In the genomic region with DNA sequence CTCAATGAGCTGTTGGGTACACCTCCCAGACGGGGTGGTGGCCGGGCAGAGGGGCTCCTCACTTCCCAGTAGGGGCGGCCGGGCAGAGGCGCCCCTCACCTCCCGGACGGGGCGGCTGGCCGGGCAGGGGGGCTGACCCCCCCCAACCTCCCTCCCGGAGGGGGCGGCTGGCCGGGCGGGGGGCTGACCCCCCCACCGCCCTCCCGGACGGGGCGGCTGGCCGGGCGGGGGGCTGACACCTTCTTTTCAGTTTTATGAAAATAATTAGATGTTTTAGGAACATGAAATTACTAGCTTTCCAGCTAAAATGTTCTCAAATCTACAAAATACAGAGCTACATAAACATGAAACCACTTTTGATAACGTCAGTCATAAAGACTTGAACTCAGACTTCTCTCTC, we compare ENCODE assay signal across 8 cellular contexts. TPM values are rescaled to one million over a fixed set of nuclear protein-coding genes. Genes with fewer than 3 reads are reported as not detected.
DNase-seq lines count a peak whose midpoint lies in the region; ATAC-seq, FAIRE-seq and TF ChIP-seq lines count a peak whose summit lies in the region.
"Not testable (repeated sequence)": the region's sequence is repeated elsewhere in the genome, so short reads cannot be mapped to it uniquely, and the experiment has no call there.

No MANE protein-coding gene starts in this region.

- not testable (repeated sequence) for DNase-seq in CD4-positive, alpha-beta memory T cell; Karpas-422; T-helper 17 cell; activated CD4-positive, alpha-beta memory T cell treated with anti-CD3 and anti-CD28 coated beads for 36 hours; GM12878 (ENCODE audit: low read depth, low spot score); memory B cell (ENCODE audit: low spot score in 2 of 2); tibial nerve (ENCODE audit: low spot score in 2 of 2)

- H3K27me3 Mint-ChIP-seq in CD4-positive, alpha-beta memory T cell; T-helper 17 cell; activated CD4-positive, alpha-beta memory T cell treated with anti-CD3 and anti-CD28 coated beads for 36 hours; memory B cell; nephron (ENCODE audit: low read depth): not testable (repeated sequence)

- not testable (repeated sequence) for H3K36me3 ChIP-seq in CD4-positive, alpha-beta memory T cell (ENCODE audit: insufficient read depth, low read length); Karpas-422 (ENCODE audit: insufficient read depth, low read length)
- H3K36me3 ChIP-seq in GM12878 (ENCODE audit: control insufficient read depth in 2 of 2, insufficient read depth in 2 of 2, low read length in 1 of 2) (peaks cover 10 to 19% of the 10 kb centered on the region in 2 experiments; a peak in 3 of 4 replicates), tibial nerve (peaks cover 0 to 37% (median 0%) of the 10 kb centered on the region in 3 donors)

- peak overlapping the region; percentile 91 to 100 (median 98) for H3K27ac Mint-ChIP-seq in CD4-positive, alpha-beta memory T cell
- peak overlapping the region; percentile 99 for H3K27ac Mint-ChIP-seq in T-helper 17 cell
- peak overlapping the region; percentile 68 for H3K27ac Mint-ChIP-seq in activated CD4-positive, alpha-beta memory T cell treated with anti-CD3 and anti-CD28 coated beads for 36 hours
- H3K27ac Mint-ChIP-seq in memory B cell: peak overlapping the region; percentile 99
- peak overlapping the region in 2 of 3 experiments; percentile 55 to 80 for H3K27ac Mint-ChIP-seq in nephron

- WGBS in GM12878 (ENCODE audit: insufficient coverage, insufficient replicate concordance, low lambda C conversion rate, missing lambda C conversion rate): 65% methylated on average over 1 of the region's 20 CpGs
- WGBS in tibial nerve, 2 donors: 84 to 89% methylated on average over 18 of the region's 20 CpGs

- not testable (repeated sequence) for TF ChIP-seq POLR2A in GM12878 (IDR thresholded peaks at IDR 0.05; ENCODE audit: low read depth, low read length); tibial nerve (IDR thresholded peaks at IDR 0.05)

- TF ChIP-seq RAD21 in GM12878 (IDR thresholded peaks at IDR 0.05; ENCODE audit: insufficient read depth, low read depth, low read length): not testable (repeated sequence)

- H3K9me3 ChIP-seq in CD4-positive, alpha-beta memory T cell (ENCODE audit: control insufficient read depth in 1 of 2, low read length in 2 of 2); Karpas-422 (ENCODE audit: low read length); T-helper 17 cell (ENCODE audit: control insufficient read depth, low read length, poor library complexity, severe bottlenecking); GM12878 (replicated peaks; ENCODE audit: control insufficient read depth, insufficient read depth, low read length); tibial nerve: not testable (repeated sequence)

- CTCF ChIA-PET in CD4-positive, alpha-beta memory T cell (lab: Charles Lee; ENCODE audit: partially characterized antibody): interaction anchor here (1.0 to 3.0 kb wide), 7 partner anchors 9 to 306 kb away, joined by 3 to 10 read pairs (median 6); a partner anchor contains a TSS
- CTCF ChIA-PET in activated CD4-positive, alpha-beta memory T cell treated with anti-CD3 and anti-CD28 coated beads for 36 hours (lab: Charles Lee): interaction anchor here (0.6 to 1.4 kb wide), 5 partner anchors 10 to 204 kb away, joined by 3 to 4 read pairs (median 3); a partner anchor contains a TSS
- CTCF ChIA-PET in GM12878 (lab: Yijun Ruan, JAX): interaction anchor here (0.8 to 1.4 kb wide), 3 partner anchors 9 to 43 kb away, joined by 3 to 4 read pairs (median 3); no protein-coding TSS in a partner anchor

- SMC1A ChIA-PET in GM12878 (lab: Charles Lee; ENCODE audit: uncharacterized antibody, unreplicated experiment): interaction anchor here (0.6 kb wide), 2 partner anchors 9 to 38 kb away, joined by 3 to 4 read pairs; no protein-coding TSS in a partner anchor

- peaks cover 46% of the 10 kb centered on the region for H3K4me1 ChIP-seq in CD4-positive, alpha-beta memory T cell (ENCODE audit: insufficient read depth, low read length)
- H3K4me1 ChIP-seq in Karpas-422 (ENCODE audit: low read length): not testable (repeated sequence)
- H3K4me1 ChIP-seq in GM12878 (ENCODE audit: control insufficient read depth, insufficient read depth, low read length): peaks cover 19% of the 10 kb centered on the region
- H3K4me1 ChIP-seq in tibial nerve: peaks cover 0 to 17% (median 2%) of the 10 kb centered on the region in 4 donors

- H3K9ac ChIP-seq in Karpas-422 (ENCODE audit: low read length); GM12878 (ENCODE audit: control insufficient read depth, insufficient read depth, low read length): not testable (repeated sequence)

- not testable (repeated sequence) for TF ChIP-seq EP300 in GM12878 (IDR thresholded peaks at IDR 0.05; ENCODE audit: borderline replicate concordance in 1 of 2, control insufficient read depth in 1 of 2, low read depth in 2 of 2, low read length in 2 of 2); tibial nerve (IDR thresholded peaks at IDR 0.05)

- intact Hi-C loops in CD4-positive, alpha-beta memory T cell (cut with micrococcal nuclease): loop anchor here (1.0 to 10.0 kb wide), 2 partner anchors 10 to 401 kb away; a partner anchor contains a TSS
- intact Hi-C loops in activated CD4-positive, alpha-beta memory T cell treated with anti-CD3 and anti-CD28 coated beads for 36 hours (cut with micrococcal nuclease): loop anchor here (1.0 to 10.0 kb wide), 2 partner anchors 10 to 171 kb away; a partner anchor contains a TSS
- intact Hi-C loops in GM12878 (cut with micrococcal nuclease; ENCODE audit: unreplicated experiment): not testable (repeated sequence)

- not testable (repeated sequence) for TF ChIP-seq CTCF in GM12878 (IDR thresholded peaks at IDR 0.05 in 2 of 3, conservative IDR thresholded peaks at IDR 0.05 in 1 of 3; ENCODE audit: control insufficient read depth in 2 of 3, extremely low read depth in 1 of 3, insufficient read depth in 1 of 3, low read depth in 3 of 3, low read length in 3 of 3); nephron (IDR thresholded peaks at IDR 0.05; ENCODE audit: unreplicated experiment in 3 of 3); tibial nerve (IDR thresholded peaks at IDR 0.05)

- H3K4me3 ChIP-seq in CD4-positive, alpha-beta memory T cell (ENCODE audit: low read length in 2 of 2); Karpas-422 (ENCODE audit: low read length); tibial nerve: not testable (repeated sequence)
- 0 out of 2 replicates have a peak overlapping the region, but pooled peaks have one; percentile 1 for H3K4me3 ChIP-seq in GM12878

- not testable (repeated sequence) for H3K79me2 ChIP-seq in Karpas-422 (ENCODE audit: low read length); GM12878 (ENCODE audit: control insufficient read depth, insufficient read depth, low read length)

- peak overlapping the region; percentile 37 for H3K4me2 ChIP-seq in Karpas-422 (ENCODE audit: low read depth, low read length, poor library complexity, severe bottlenecking)
- not testable (repeated sequence) for H3K4me2 ChIP-seq in GM12878 (ENCODE audit: control insufficient read depth, insufficient read depth)

- H3K36me3 Mint-ChIP-seq in CD4-positive, alpha-beta memory T cell: peaks cover 9 to 10% of the 10 kb centered on the region in 2 donors
- not testable (repeated sequence) for H3K36me3 Mint-ChIP-seq in T-helper 17 cell (ENCODE audit: low read depth); activated CD4-positive, alpha-beta memory T cell treated with anti-CD3 and anti-CD28 coated beads for 36 hours; memory B cell
- peaks cover 22% of the 10 kb centered on the region for H3K36me3 Mint-ChIP-seq in nephron (ENCODE audit: low read depth)

- ATAC-seq in T-helper 17 cell; GM12878; memory B cell (ENCODE audit: low read depth): not testable (repeated sequence)

- not testable (repeated sequence) for H4K20me1 ChIP-seq in Karpas-422 (ENCODE audit: insufficient read depth, low read depth, low read length); GM12878 (ENCODE audit: control insufficient read depth, insufficient read depth)

- not testable (repeated sequence) for H3K9me3 Mint-ChIP-seq in CD4-positive, alpha-beta memory T cell; activated CD4-positive, alpha-beta memory T cell treated with anti-CD3 and anti-CD28 coated beads for 36 hours; memory B cell; nephron

- H3K27ac ChIP-seq in CD4-positive, alpha-beta memory T cell (ENCODE audit: low read depth, low read length): peak overlapping the region; percentile 22
- not testable (repeated sequence) for H3K27ac ChIP-seq in Karpas-422 (ENCODE audit: low read length)
- H3K27ac ChIP-seq in GM12878 (ENCODE audit: control insufficient read depth, insufficient read depth) (peak overlapping the region; percentile 38; the same call in 1 of the 2 replicates), tibial nerve (peak overlapping the region in 3 of 4 donors; percentile 18 to 69 (median 61))

- RAD21 ChIA-PET in GM12878 (lab: Charles Lee; ENCODE audit: unreplicated experiment): interaction anchor here (1.2 kb wide), 1 partner anchor 37 kb away, joined by 3 read pairs; no protein-coding TSS in a partner anchor

- in situ Hi-C loops in GM12878 (cut with MboI): not testable (repeated sequence)

- POLR2A ChIA-PET in CD4-positive, alpha-beta memory T cell (lab: Charles Lee; ENCODE audit: partially characterized antibody): interaction anchor here (0.7 to 6.4 kb wide), 10 partner anchors 10 to 212 kb away, joined by 3 to 104 read pairs (median 6); a partner anchor contains a TSS
- POLR2A ChIA-PET in activated CD4-positive, alpha-beta memory T cell treated with anti-CD3 and anti-CD28 coated beads for 36 hours (lab: Charles Lee): interaction anchor here (0.6 to 1.5 kb wide), 2 partner anchors 268 to 285 kb away, joined by 3 to 4 read pairs; no protein-coding TSS in a partner anchor
- POLR2A ChIA-PET in GM12878 (lab: Charles Lee): interaction anchor here (0.6 kb wide), 1 partner anchor 42 kb away, joined by 3 read pairs; no protein-coding TSS in a partner anchor

- H3K9me2 ChIP-seq in Karpas-422 (replicated peaks; ENCODE audit: insufficient read depth, low read length): not testable (repeated sequence)

- H2AFZ ChIP-seq in Karpas-422 (ENCODE audit: low read length); GM12878 (ENCODE audit: control insufficient read depth, low read depth, low read length): not testable (repeated sequence)

- FAIRE-seq in GM12878 (lab: Jason Lieb, UNC): not testable (repeated sequence)

- not testable (repeated sequence) for H3K27me3 ChIP-seq in CD4-positive, alpha-beta memory T cell (ENCODE audit: insufficient read depth, low read length); Karpas-422 (ENCODE audit: low read length); GM12878 (replicated peaks in 1 of 2; ENCODE audit: control insufficient read depth in 2 of 2, insufficient read depth in 2 of 2, low read length in 1 of 2); tibial nerve

- peaks cover 16 to 44% (median 24%) of the 10 kb centered on the region in 4 donors for H3K4me1 Mint-ChIP-seq in CD4-positive, alpha-beta memory T cell
- H3K4me1 Mint-ChIP-seq in T-helper 17 cell (peaks cover 19% of the 10 kb centered on the region), memory B cell (peaks cover 14% of the 10 kb centered on the region)
- peaks cover 13% of the 10 kb centered on the region for H3K4me1 Mint-ChIP-seq in activated CD4-positive, alpha-beta memory T cell treated with anti-CD3 and anti-CD28 coated beads for 36 hours (ENCODE audit: low read depth)
- H3K4me1 Mint-ChIP-seq in nephron: not testable (repeated sequence)

- peak overlapping the region in 6 of 8 donors; percentile 83 to 92 (median 87) for H3K4me3 Mint-ChIP-seq in CD4-positive, alpha-beta memory T cell
- peak overlapping the region; percentile 83 for H3K4me3 Mint-ChIP-seq in T-helper 17 cell
- H3K4me3 Mint-ChIP-seq in activated CD4-positive, alpha-beta memory T cell treated with anti-CD3 and anti-CD28 coated beads for 36 hours; memory B cell; nephron: not testable (repeated sequence)

- not testable (repeated sequence) for BruUV-seq in GM12878 (replicated peaks; lab: Mats Ljungman, UMichigan)

RNA-seq across cellular contexts. Expression of a gene that starts 10.1 kb away (rescaled TPM):
- total RNA-seq in CD4-positive, alpha-beta memory T cell: 10 to 100 TPM; 55.1 to 57.4 TPM
- 10 to 100 TPM in 1 of 2 donors, 1 to 10 TPM in 1; 3.7 to 13.2 TPM for polyA plus RNA-seq in CD4-positive, alpha-beta memory T cell
- total RNA-seq in Karpas-422 (2014; rRNA removed; shearing (Covaris generic); ENCODE audit: low replicate concordance): 7.0 and 7.9 TPM in 2 replicates
- 10 to 100 TPM; 30.8 to 39.5 TPM for total RNA-seq in T-helper 17 cell
- total RNA-seq in activated CD4-positive, alpha-beta memory T cell treated with anti-CD3 and anti-CD28 coated beads for 36 hours: 10 to 100 TPM; 16.3 to 22.2 TPM
- 20.3 and 22.8 TPM in 2 replicates for total RNA-seq in GM12878 (2013; cell fraction: nucleolus; rRNA removed)
- total RNA-seq in GM12878 (2014; rRNA removed): 4.0 and 4.7 TPM in 2 replicates
- 2.8 and 3.2 TPM in 2 replicates for total RNA-seq in GM12878 (2014; rRNA removed; fragmentation: Illumina TruSeq; extraction: Trizol)
- 14.3 and 14.9 TPM in 2 replicates for total RNA-seq in GM12878 (2021)
- 3.6 TPM for polyA plus RNA-seq in GM12878 (2011; ENCODE audit: low read depth)
- polyA plus RNA-seq in GM12878 (2011; rRNA removed): 3.2 and 9.6 TPM in 2 replicates
- 12.6 and 16.8 TPM in 2 replicates for polyA plus RNA-seq in GM12878 (2011; cell fraction: cytosol; rRNA removed)
- 28.6 and 33.7 TPM in 2 replicates for polyA plus RNA-seq in GM12878 (2011; cell fraction: nucleus; rRNA removed)
- 7.6 and 8.5 TPM in 2 replicates for polyA plus RNA-seq in GM12878 (2012)
- polyA plus RNA-seq in GM12878 (2014; fragmentation: Illumina TruSeq; extraction: Trizol): 1.8 and 7.9 TPM in 2 replicates
- 1 to 10 TPM in 1 of 2 experiments, under 1 TPM in 1; 0.72 to 1.9 TPM for polyA plus RNA-seq in GM12878 (2014; fragmentation: Nextera tagmentation; extraction: Ambion mirVana)
- 7.6 and 9.5 TPM in 2 replicates for polyA plus RNA-seq in GM12878 (2014; rRNA removed)
- polyA plus RNA-seq in GM12878 (2016; fragmentation: Nextera tagmentation; extraction: Ambion mirVana): 1 to 10 TPM; 2.6 to 3.0 TPM
- polyA minus RNA-seq in GM12878 (2011; rRNA and poly(A)+ RNA removed): 15.1 and 29.7 TPM in 2 replicates
- polyA minus RNA-seq in GM12878 (2011; cell fraction: cytosol; rRNA and poly(A)+ RNA removed): 14.7 and 16.7 TPM in 2 replicates
- 10.8 and 21.8 TPM in 2 replicates for polyA minus RNA-seq in GM12878 (2011; cell fraction: nucleus; rRNA and poly(A)+ RNA removed)
- total RNA-seq in tibial nerve: 10 to 100 TPM; 21.8 to 27.8 (median 22.9) TPM

RNA-seq across cellular contexts. Expression of a gene that starts 37.9 kb away (rescaled TPM):
- total RNA-seq in CD4-positive, alpha-beta memory T cell: 10 to 100 TPM; 19.4 to 19.7 TPM
- 1 to 10 TPM in 1 of 2 donors, not detected in 1; 1.5 TPM for polyA plus RNA-seq in CD4-positive, alpha-beta memory T cell
- 1.6 and 9.8 TPM in 2 replicates for total RNA-seq in Karpas-422 (2014; rRNA removed; shearing (Covaris generic); ENCODE audit: low replicate concordance)
- total RNA-seq in T-helper 17 cell: 10 to 100 TPM in 1 of 2 donors, 1 to 10 TPM in 1; 7.6 to 11.2 TPM
- total RNA-seq in activated CD4-positive, alpha-beta memory T cell treated with anti-CD3 and anti-CD28 coated beads for 36 hours: 1 to 10 TPM; 5.8 to 7.6 TPM
- 12.3 and 15.0 TPM in 2 replicates for total RNA-seq in GM12878 (2013; cell fraction: nucleolus; rRNA removed)
- total RNA-seq in GM12878 (2014; rRNA removed): 2.7 and 3.3 TPM in 2 replicates
- 2.6 and 2.8 TPM in 2 replicates for total RNA-seq in GM12878 (2014; rRNA removed; fragmentation: Illumina TruSeq; extraction: Trizol)
- 3.5 and 3.9 TPM in 2 replicates for total RNA-seq in GM12878 (2021)
- polyA plus RNA-seq in GM12878 (2011; ENCODE audit: low read depth): 1.00 TPM
- 1.7 and 2.3 TPM in 2 replicates for polyA plus RNA-seq in GM12878 (2011; rRNA removed)
- 1.1 and 2.2 TPM in 2 replicates for polyA plus RNA-seq in GM12878 (2011; cell fraction: cytosol; rRNA removed)
- 17.6 and 25.2 TPM in 2 replicates for polyA plus RNA-seq in GM12878 (2011; cell fraction: nucleus; rRNA removed)
- polyA plus RNA-seq in GM12878 (2012): 2.0 and 2.6 TPM in 2 replicates
- 1.5 and 2.0 TPM in 2 replicates for polyA plus RNA-seq in GM12878 (2014; fragmentation: Illumina TruSeq; extraction: Trizol)
- under 1 TPM; 0.34 to 0.77 TPM for polyA plus RNA-seq in GM12878 (2014; fragmentation: Nextera tagmentation; extraction: Ambion mirVana)
- 5.3 and 6.2 TPM in 2 replicates for polyA plus RNA-seq in GM12878 (2014; rRNA removed)
- 1 to 10 TPM; 2.6 to 2.8 TPM for polyA plus RNA-seq in GM12878 (2016; fragmentation: Nextera tagmentation; extraction: Ambion mirVana)
- 1.6 and 1.9 TPM in 2 replicates for polyA minus RNA-seq in GM12878 (2011; rRNA and poly(A)+ RNA removed)
- 0.94 TPM in 1 of 2 replicates, not detected in the other for polyA minus RNA-seq in GM12878 (2011; cell fraction: cytosol; rRNA and poly(A)+ RNA removed)
- 3.1 and 4.7 TPM in 2 replicates for polyA minus RNA-seq in GM12878 (2011; cell fraction: nucleus; rRNA and poly(A)+ RNA removed)
- 10 to 100 TPM in 2 of 4 donors, 1 to 10 TPM in 2; 6.1 to 23.1 (median 11.2) TPM for total RNA-seq in tibial nerve

RNA-seq across cellular contexts. Expression of a gene that starts 45.2 kb away (rescaled TPM):
- total RNA-seq in CD4-positive, alpha-beta memory T cell: 1 to 10 TPM; 6.7 to 7.2 TPM
- polyA plus RNA-seq in CD4-positive, alpha-beta memory T cell: 1 to 10 TPM in 1 of 2 donors, under 1 TPM in 1; 0.94 to 5.3 TPM
- 5.6 and 6.4 TPM in 2 replicates for total RNA-seq in Karpas-422 (2014; rRNA removed; shearing (Covaris generic); ENCODE audit: low replicate concordance)
- total RNA-seq in T-helper 17 cell (1 to 10 TPM; 6.4 to 8.1 TPM), GM12878 (2014; rRNA removed) (6.6 and 9.0 TPM in 2 replicates), GM12878 (2014; rRNA removed; fragmentation: Illumina TruSeq; extraction: Trizol) (6.4 and 7.2 TPM in 2 replicates), GM12878 (2021) (13.8 and 14.4 TPM in 2 replicates), tibial nerve (10 to 100 TPM in 1 of 4 donors, 1 to 10 TPM in 3; 6.3 to 10.2 (median 7.9) TPM)
- 1 to 10 TPM; 7.5 to 8.2 TPM for total RNA-seq in activated CD4-positive, alpha-beta memory T cell treated with anti-CD3 and anti-CD28 coated beads for 36 hours
- total RNA-seq in GM12878 (2013; cell fraction: nucleolus; rRNA removed): 38.9 and 42.1 TPM in 2 replicates
- polyA plus RNA-seq in GM12878 (2011; ENCODE audit: low read depth): 7.6 TPM
- polyA plus RNA-seq in GM12878 (2011; rRNA removed) (5.3 and 10.1 TPM in 2 replicates), GM12878 (2014; fragmentation: Illumina TruSeq; extraction: Trizol) (12.6 and 13.7 TPM in 2 replicates), GM12878 (2014; fragmentation: Nextera tagmentation; extraction: Ambion mirVana) (1 to 10 TPM; 2.4 to 2.8 TPM), GM12878 (2014; rRNA removed) (10.1 and 10.4 TPM in 2 replicates), GM12878 (2016; fragmentation: Nextera tagmentation; extraction: Ambion mirVana) (1 to 10 TPM; 2.7 to 7.2 TPM)
- 13.4 and 15.7 TPM in 2 replicates for polyA plus RNA-seq in GM12878 (2011; cell fraction: cytosol; rRNA removed)
- 14.4 and 17.6 TPM in 2 replicates for polyA plus RNA-seq in GM12878 (2011; cell fraction: nucleus; rRNA removed)
- polyA plus RNA-seq in GM12878 (2012): 11.7 and 18.3 TPM in 2 replicates
- 16.5 and 23.7 TPM in 2 replicates for polyA minus RNA-seq in GM12878 (2011; rRNA and poly(A)+ RNA removed)
- 8.3 and 10.2 TPM in 2 replicates for polyA minus RNA-seq in GM12878 (2011; cell fraction: cytosol; rRNA and poly(A)+ RNA removed)
- 10.4 and 13.0 TPM in 2 replicates for polyA minus RNA-seq in GM12878 (2011; cell fraction: nucleus; rRNA and poly(A)+ RNA removed)

RNA-seq across cellular contexts. Expression of a gene that starts 51.9 kb away (rescaled TPM):
- 10 to 100 TPM; 24.4 to 24.5 TPM for total RNA-seq in CD4-positive, alpha-beta memory T cell
- 10 to 100 TPM; 18.7 to 42.5 TPM for polyA plus RNA-seq in CD4-positive, alpha-beta memory T cell
- 11.1 and 12.5 TPM in 2 replicates for total RNA-seq in Karpas-422 (2014; rRNA removed; shearing (Covaris generic); ENCODE audit: low replicate concordance)
- total RNA-seq in T-helper 17 cell (10 to 100 TPM; 16.8 to 18.6 TPM), GM12878 (2014; rRNA removed) (30.0 and 32.1 TPM in 2 replicates), GM12878 (2014; rRNA removed; fragmentation: Illumina TruSeq; extraction: Trizol) (11.2 and 11.5 TPM in 2 replicates), GM12878 (2021) (23.0 and 24.9 TPM in 2 replicates), tibial nerve (10 to 100 TPM; 13.8 to 23.7 (median 19.5) TPM)
- 10 to 100 TPM; 29.0 to 35.1 TPM for total RNA-seq in activated CD4-positive, alpha-beta memory T cell treated with anti-CD3 and anti-CD28 coated beads for 36 hours
- 24.3 and 25.0 TPM in 2 replicates for total RNA-seq in GM12878 (2013; cell fraction: nucleolus; rRNA removed)
- 8.5 TPM for polyA plus RNA-seq in GM12878 (2011; ENCODE audit: low read depth)
- polyA plus RNA-seq in GM12878 (2011; rRNA removed) (9.1 and 18.6 TPM in 2 replicates), GM12878 (2014; fragmentation: Illumina TruSeq; extraction: Trizol) (1.8 and 7.4 TPM in 2 replicates), GM12878 (2014; fragmentation: Nextera tagmentation; extraction: Ambion mirVana) (10 to 100 TPM; 18.0 to 22.5 TPM), GM12878 (2014; rRNA removed) (31.8 and 37.9 TPM in 2 replicates), GM12878 (2016; fragmentation: Nextera tagmentation; extraction: Ambion mirVana) (10 to 100 TPM; 30.3 to 36.2 TPM)
- polyA plus RNA-seq in GM12878 (2011; cell fraction: cytosol; rRNA removed): 18.4 and 28.0 TPM in 2 replicates
- polyA plus RNA-seq in GM12878 (2011; cell fraction: nucleus; rRNA removed): 25.2 and 29.1 TPM in 2 replicates
- polyA plus RNA-seq in GM12878 (2012): 16.2 and 19.1 TPM in 2 replicates
- polyA minus RNA-seq in GM12878 (2011; rRNA and poly(A)+ RNA removed): 7.2 and 13.4 TPM in 2 replicates
- 4.2 and 4.8 TPM in 2 replicates for polyA minus RNA-seq in GM12878 (2011; cell fraction: cytosol; rRNA and poly(A)+ RNA removed)
- polyA minus RNA-seq in GM12878 (2011; cell fraction: nucleus; rRNA and poly(A)+ RNA removed): 4.8 and 9.9 TPM in 2 replicates
